ENCODE assay signal across 8 cellular contexts in genomic region chr6:143092768-143093167, GRCh38.
"Had no signal": no experiment of that assay in that cellular context is flagged by ENCODE, and none has a peak within 500 bp of the region (broad histone marks: within the 10 kb centered on the region; RNA-seq: fewer than 3 reads in every experiment).

No MANE protein-coding gene starts in this region.

- H3K9ac ChIP-seq: KMS-11 had no signal

- H3K4me3 Mint-ChIP-seq: IgD-negative memory B cell had no signal

- ATAC-seq: K562 had no signal

- H3K27me3 Mint-ChIP-seq: IgD-negative memory B cell had no signal

- H3K4me3 ChIP-seq: K562 had no signal

- H3K27ac ChIP-seq: HL-60, KMS-11 had no signal

- DNase-seq: IMR-90, KBM-7, KG1 had no signal

- H3K4me2 ChIP-seq: KMS-11 had no signal

- H3K36me3 Mint-ChIP-seq: IgD-negative memory B cell had no signal

- H3K27ac Mint-ChIP-seq: IgD-negative memory B cell had no signal

- FAIRE-seq: HTR-8/SVneo, K562 had no signal

- H3K9me3 Mint-ChIP-seq: IgD-negative memory B cell had no signal
